Comparison of ENCODE assay signal across 37 cellular contexts in the genomic region with DNA sequence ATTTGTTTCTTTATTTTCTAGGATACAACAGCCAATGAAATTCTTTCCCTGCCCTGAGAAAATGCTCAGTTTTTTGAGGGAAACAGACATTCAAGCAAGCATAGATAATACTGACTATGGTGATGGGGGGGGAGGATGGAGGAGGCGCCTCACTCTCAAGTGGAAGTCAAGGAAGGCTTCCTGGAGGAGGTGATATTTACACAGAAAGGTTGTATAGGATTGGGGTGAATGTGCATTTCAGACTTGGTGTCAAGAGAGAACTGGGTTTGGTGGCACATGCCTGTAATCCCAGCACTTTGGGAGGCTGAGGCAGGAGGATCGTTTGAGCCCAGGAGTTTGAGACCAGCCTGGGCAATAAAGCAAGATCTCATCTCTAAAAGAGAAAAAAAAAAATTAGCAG. TPM values are rescaled to one million over a fixed set of nuclear protein-coding genes. Genes with fewer than 3 reads are reported as not detected.
"Had no signal": no experiment of that assay in that cellular context is flagged by ENCODE, and none has a peak within 500 bp of the region (broad histone marks: within the 10 kb centered on the region; RNA-seq: fewer than 3 reads in every experiment).

No MANE protein-coding gene starts in this region.

- H3K4me1 Mint-ChIP-seq: activated B cell treated with CpG ODN at 0.5 μM for 24 hours; activated CD4-positive, alpha-beta memory T cell treated with anti-CD3 and anti-CD28 coated beads, Interleukin-2, amount 10 ng/mL, durations not matched to agents 7 days and 5 days; activated CD8-positive, alpha-beta memory T cell treated with anti-CD3 and anti-CD28 coated beads, Interleukin-2, amount 10 ng/mL, durations not matched to agents 7 days and 5 days; brain had no signal

- H3K27ac Mint-ChIP-seq: activated B cell treated with CpG ODN at 0.5 μM for 24 hours; activated CD4-positive, alpha-beta memory T cell treated with anti-CD3 and anti-CD28 coated beads, Interleukin-2, amount 10 ng/mL, durations not matched to agents 7 days and 5 days; activated CD4-positive, alpha-beta T cell treated with anti-CD3 and anti-CD28 coated beads for 36 hours; activated CD4-positive, alpha-beta T cell treated with anti-CD3 and anti-CD28 coated beads, Interleukin-2, amount 10 ng/mL, durations not matched to agents 7 days and 5 days; activated CD8-positive, alpha-beta memory T cell treated with anti-CD3 and anti-CD28 coated beads, Interleukin-2, amount 10 ng/mL, durations not matched to agents 7 days and 5 days; activated CD8-positive, alpha-beta T cell treated with anti-CD3 and anti-CD28 coated beads, Interleukin-2, amount 10 ng/mL, durations not matched to agents 7 days and 5 days; activated naive CD4-positive, alpha-beta T cell treated with anti-CD3 and anti-CD28 coated beads, Interleukin-2, amount 10 ng/mL, durations not matched to agents 7 days and 5 days; activated naive CD4-positive, alpha-beta T cell treated with anti-CD3 and anti-CD28 coated beads, Interleukin-2, amount 50 U/mL, for 24 hours; activated naive CD8-positive, alpha-beta T cell; activated naive CD8-positive, alpha-beta T cell treated with anti-CD3 and anti-CD28 coated beads, Interleukin-2, amount 10 ng/mL, durations not matched to agents 7 days and 5 days; activated naive CD8-positive, alpha-beta T cell treated with anti-CD3 and anti-CD28 coated beads, Interleukin-2, amount 50 U/mL, for 24 hours; activated T-cell treated with anti-CD3 and anti-CD28 coated beads, Interleukin-2, amount 50 U/mL, for 24 hours; activated T-helper 2 cell treated with anti-CD3 and anti-CD28 coated beads, Interferon-gamma antibody, Interleukin-2, Interleukin-4, amounts not matched to agents 10 μg/mL and 5 μg/mL and 100 μg/mL, durations not matched to agents 14 hours and 24 hours and 36 hours; brain; T-helper 1 cell treated with Interleukin-12 subunit alpha and Interleukin-12 subunit beta and Interleukin-4 antibody, amounts not matched to agents 30 μg/mL and 1 μg/mL, for 36 hours; T-helper 2 cell treated with Interferon-gamma antibody and Interleukin-4, amounts not matched to agents 5 μg/mL and 100 μg/mL, for 36 hours had no signal

- H3K9me3 Mint-ChIP-seq: activated B cell treated with CpG ODN at 0.5 μM for 24 hours; activated CD4-positive, alpha-beta memory T cell treated with anti-CD3 and anti-CD28 coated beads, Interleukin-2, amount 10 ng/mL, durations not matched to agents 7 days and 5 days; activated naive CD4-positive, alpha-beta T cell treated with anti-CD3 and anti-CD28 coated beads, Interleukin-2, amount 50 U/mL, for 24 hours; activated naive CD8-positive, alpha-beta T cell treated with anti-CD3 and anti-CD28 coated beads, Interleukin-2, amount 10 ng/mL, durations not matched to agents 7 days and 5 days; activated T-cell treated with anti-CD3 and anti-CD28 coated beads, Interleukin-2, amount 50 U/mL, for 24 hours; T-helper 2 cell treated with Interferon-gamma antibody and Interleukin-4, amounts not matched to agents 5 μg/mL and 100 μg/mL, for 36 hours had no signal

- H3K4me3 Mint-ChIP-seq: activated B cell treated with CpG ODN at 0.5 μM for 24 hours; activated CD4-positive, alpha-beta memory T cell treated with anti-CD3 and anti-CD28 coated beads, Interleukin-2, amount 10 ng/mL, durations not matched to agents 7 days and 5 days; activated CD4-positive, alpha-beta T cell treated with anti-CD3 and anti-CD28 coated beads for 36 hours; activated CD4-positive, alpha-beta T cell treated with anti-CD3 and anti-CD28 coated beads, Interleukin-2, amount 10 ng/mL, durations not matched to agents 7 days and 5 days; activated CD8-positive, alpha-beta memory T cell treated with anti-CD3 and anti-CD28 coated beads, Interleukin-2, amount 10 ng/mL, durations not matched to agents 7 days and 5 days; activated CD8-positive, alpha-beta T cell treated with anti-CD3 and anti-CD28 coated beads, Interleukin-2, amount 10 ng/mL, durations not matched to agents 7 days and 5 days; activated naive CD4-positive, alpha-beta T cell treated with anti-CD3 and anti-CD28 coated beads, Interleukin-2, amount 10 ng/mL, durations not matched to agents 7 days and 5 days; activated naive CD4-positive, alpha-beta T cell treated with anti-CD3 and anti-CD28 coated beads, Interleukin-2, amount 50 U/mL, for 24 hours; activated naive CD8-positive, alpha-beta T cell; activated naive CD8-positive, alpha-beta T cell treated with anti-CD3 and anti-CD28 coated beads, Interleukin-2, amount 10 ng/mL, durations not matched to agents 7 days and 5 days; activated naive CD8-positive, alpha-beta T cell treated with anti-CD3 and anti-CD28 coated beads, Interleukin-2, amount 50 U/mL, for 24 hours; activated T-cell treated with anti-CD3 and anti-CD28 coated beads, Interleukin-2, amount 50 U/mL, for 24 hours; brain; T-helper 1 cell treated with Interleukin-12 subunit alpha and Interleukin-12 subunit beta and Interleukin-4 antibody, amounts not matched to agents 30 μg/mL and 1 μg/mL, for 36 hours; T-helper 2 cell treated with Interferon-gamma antibody and Interleukin-4, amounts not matched to agents 5 μg/mL and 100 μg/mL, for 36 hours had no signal

- H3K36me3 ChIP-seq: ascending aorta, cardiac muscle cell had no signal

- FAIRE-seq: bronchial epithelial cell, colon, TTC549 had no signal

- H3K27ac ChIP-seq: ascending aorta, cardiac muscle cell, VCaP had no signal

- ATAC-seq: activated CD4-positive, alpha-beta T cell treated with anti-CD3 and anti-CD28 coated beads for 36 hours; activated CD8-positive, alpha-beta memory T cell treated with anti-CD3 and anti-CD28 coated beads, Interleukin-2, amount 10 ng/mL, durations not matched to agents 7 days and 5 days; activated CD8-positive, alpha-beta T cell treated with anti-CD3 and anti-CD28 coated beads, Interleukin-2, amount 10 ng/mL, durations not matched to agents 7 days and 5 days; activated naive CD8-positive, alpha-beta T cell treated with anti-CD3 and anti-CD28 coated beads, Interleukin-2, amount 50 U/mL, for 24 hours had no signal

- H3K36me3 Mint-ChIP-seq: activated naive CD4-positive, alpha-beta T cell treated with anti-CD3 and anti-CD28 coated beads, Interleukin-2, amount 10 ng/mL, durations not matched to agents 7 days and 5 days; activated naive CD4-positive, alpha-beta T cell treated with anti-CD3 and anti-CD28 coated beads, Interleukin-2, amount 50 U/mL, for 24 hours; activated naive CD8-positive, alpha-beta T cell treated with anti-CD3 and anti-CD28 coated beads, Interleukin-2, amount 10 ng/mL, durations not matched to agents 7 days and 5 days; brain had no signal

- H3K4me1 ChIP-seq: ascending aorta had no signal

- H3K9me3 ChIP-seq: ascending aorta had no signal

- H3K27me3 Mint-ChIP-seq: activated CD4-positive, alpha-beta memory T cell treated with anti-CD3 and anti-CD28 coated beads, Interleukin-2, amount 10 ng/mL, durations not matched to agents 7 days and 5 days; activated CD4-positive, alpha-beta T cell treated with anti-CD3 and anti-CD28 coated beads for 36 hours; activated CD4-positive, alpha-beta T cell treated with anti-CD3 and anti-CD28 coated beads, Interleukin-2, amount 10 ng/mL, durations not matched to agents 7 days and 5 days; activated CD8-positive, alpha-beta memory T cell treated with anti-CD3 and anti-CD28 coated beads, Interleukin-2, amount 10 ng/mL, durations not matched to agents 7 days and 5 days; activated naive CD4-positive, alpha-beta T cell treated with anti-CD3 and anti-CD28 coated beads, Interleukin-2, amount 50 U/mL, for 24 hours; activated naive CD8-positive, alpha-beta T cell; activated T-cell treated with anti-CD3 and anti-CD28 coated beads, Interleukin-2, amount 50 U/mL, for 24 hours had no signal

- H3K27me3 ChIP-seq: ascending aorta, cardiac muscle cell had no signal

- H3K4me3 ChIP-seq: ascending aorta, cardiac muscle cell had no signal

- DNase-seq: activated B cell treated with CpG ODN at 0.5 μM for 24 hours; activated CD4-positive, alpha-beta memory T cell treated with anti-CD3 and anti-CD28 coated beads, Interleukin-2, amount 10 ng/mL, durations not matched to agents 7 days and 5 days; activated CD4-positive, alpha-beta T cell treated with anti-CD3 and anti-CD28 coated beads for 36 hours; activated CD4-positive, alpha-beta T cell treated with anti-CD3 and anti-CD28 coated beads for 48 hours; activated CD4-positive, alpha-beta T cell treated with anti-CD3 and anti-CD28 coated beads, Interleukin-2, amount 10 ng/mL, durations not matched to agents 7 days and 5 days; activated CD4-positive, alpha-beta T cell treated with anti-CD3 and anti-CD28 coated beads, Interleukin-2, amount 50 U/mL, for 48 hours; activated CD4-positive, CD25-positive, alpha-beta regulatory T cell treated with anti-CD3 and anti-CD28 coated beads, Interleukin-2, amount 50 U/mL, for 72 hours; activated CD8-positive, alpha-beta memory T cell treated with anti-CD3 and anti-CD28 coated beads for 24 hours; activated CD8-positive, alpha-beta memory T cell treated with anti-CD3 and anti-CD28 coated beads, Interleukin-2, amount 10 ng/mL, durations not matched to agents 7 days and 5 days; activated CD8-positive, alpha-beta memory T cell treated with anti-CD3 and anti-CD28 coated beads, Interleukin-2, amount 50 U/mL, for 48 hours; activated CD8-positive, alpha-beta T cell treated with anti-CD3 and anti-CD28 coated beads, Interleukin-2, amount 10 ng/mL, durations not matched to agents 7 days and 5 days; activated effector memory CD4-positive, alpha-beta T cell treated with Interleukin-2 at 50 U/mL for 16 hours; activated gamma-delta T cell; activated naive CD4-positive, alpha-beta T cell treated with anti-CD3 and anti-CD28 coated beads, Interleukin-2, amount 10 ng/mL, durations not matched to agents 7 days and 5 days; activated naive CD4-positive, alpha-beta T cell treated with Interleukin-2 at 50 U/mL for 16 hours; activated naive CD8-positive, alpha-beta T cell treated with anti-CD3 and anti-CD28 coated beads, Interleukin-2, amount 10 ng/mL, durations not matched to agents 7 days and 5 days; activated naive CD8-positive, alpha-beta T cell treated with anti-CD3 and anti-CD28 coated beads, Interleukin-2, amount 50 U/mL, for 24 hours; activated T-cell treated with anti-CD3 and anti-CD28 coated beads, Interleukin-2, amount 50 U/mL, for 24 hours; activated T-cell treated with anti-CD3 and anti-CD28 coated beads, Interleukin-2, amount 50 U/mL, for 48 hours; amygdala; anterior cingulate cortex; caudate nucleus; T-helper 2 cell; T-helper 9 cell had no signal

RNA-seq across cellular contexts. Expression of a gene that starts 12.2 kb away (rescaled TPM):
- total RNA-seq: ascending aorta, bronchial epithelial cell, cardiac muscle cell, cerebellum had no signal
- polyA plus RNA-seq: cardiac muscle cell had no signal
